ENCODE assay signal across 20 cellular contexts in genomic region chr3:142642956-142643355, GRCh38.
"Had no signal": no experiment of that assay in that cellular context is flagged by ENCODE, and none has a peak within 500 bp of the region (broad histone marks: within the 10 kb centered on the region; RNA-seq: fewer than 3 reads in every experiment).

No MANE protein-coding gene starts in this region.

- H3K36me3 Mint-ChIP-seq: T-cell had no signal

- H3K27me3 ChIP-seq: MG63 had no signal

- DNase-seq: IMR-90, Karpas-422, KG1, MG63, NCI-H1092, NCI-H1436, NCI-H187 treated with DMSO at 0.1 percent for 48 hours, NCI-H2029 treated with DMSO at 0.1 percent for 48 hours, NCI-H2227 treated with DMSO at 0.1 percent for 48 hours, NCI-H510A, NCI-H524 treated with DMSO at 0.1 percent for 48 hours, NCI-H69, NCI-H774, PC-3, SHP77, SK-N-SH, SW 1271, T-cell had no signal

- H3K27me3 Mint-ChIP-seq: T-cell had no signal

- H3K4me2 ChIP-seq: SK-N-SH had no signal

- H3K36me3 ChIP-seq: MG63 had no signal

- H3K27ac ChIP-seq: RWPE1 had no signal

- FAIRE-seq: HepG2 had no signal

- H3K4me3 ChIP-seq: MG63 had no signal

- H3K27ac Mint-ChIP-seq: T-cell had no signal

- H3K9me3 Mint-ChIP-seq: T-cell had no signal

- H3K4me3 Mint-ChIP-seq: T-cell had no signal

- H3K9ac ChIP-seq: SK-N-SH had no signal

- H3K9me3 ChIP-seq: MG63, SK-N-SH had no signal

- H3K4me1 Mint-ChIP-seq: T-cell had no signal
